ENCODE assay signal across 11 cellular contexts in genomic region chr4:174707277-174707676, GRCh38.
DNase-seq lines count a peak whose midpoint lies in the region; ATAC-seq lines count a peak whose summit lies in the region.
"Had no signal": no experiment of that assay in that cellular context is flagged by ENCODE, and none has a peak within 500 bp of the region (broad histone marks: within the 10 kb centered on the region; RNA-seq: fewer than 3 reads in every experiment).

No MANE protein-coding gene starts in this region.

- H3K9me3 Mint-ChIP-seq in stimulated activated memory B cell treated with anti-CD40 and anti-IgM and Interleukin-4, amounts not matched to agents 10 μg/mL and 1 μg/mL and 100 μg/mL, for 72 hours: peaks cover 2% of the 10 kb centered on the region
- H3K9me3 Mint-ChIP-seq: natural killer cell treated with Interleukin-12 subunit alpha and Interleukin-12 subunit beta and Interleukin-15 and Interleukin-18, amount 100 ng/mL, for 72 hours; WTC11 had no signal

- peak overlapping the region; percentile 20 for H3K27ac Mint-ChIP-seq in stimulated activated memory B cell treated with anti-CD40 and anti-IgM and Interleukin-4, amounts not matched to agents 10 μg/mL and 1 μg/mL and 100 μg/mL, for 72 hours
- H3K27ac Mint-ChIP-seq: natural killer cell treated with Interleukin-12 subunit alpha and Interleukin-12 subunit beta and Interleukin-15 and Interleukin-18, amount 100 ng/mL, for 72 hours; WTC11 had no signal

- H4K20me1 ChIP-seq in Karpas-422 (ENCODE audit: insufficient read depth, low read depth, low read length): no peaks in the 10 kb centered on the region

- H3K9ac ChIP-seq in Karpas-422 (ENCODE audit: low read length): no peak overlapping the region

- no peaks in the 10 kb centered on the region for H3K27me3 ChIP-seq in Karpas-422 (ENCODE audit: low read length)

- H3K4me3 Mint-ChIP-seq in stimulated activated memory B cell treated with anti-CD40 and anti-IgM and Interleukin-4, amounts not matched to agents 10 μg/mL and 1 μg/mL and 100 μg/mL, for 72 hours: no peak overlapping the region
- H3K4me3 Mint-ChIP-seq: natural killer cell treated with Interleukin-12 subunit alpha and Interleukin-12 subunit beta and Interleukin-15 and Interleukin-18, amount 100 ng/mL, for 72 hours; WTC11 had no signal

- no peak overlapping the region for H3K27ac ChIP-seq in Karpas-422 (ENCODE audit: low read length)

- no peak overlapping the region for H3K4me3 ChIP-seq in Karpas-422 (ENCODE audit: low read length)

- no peaks in the 10 kb centered on the region for H3K79me2 ChIP-seq in Karpas-422 (ENCODE audit: low read length)

- DNase-seq in activated naive CD4-positive, alpha-beta T cell treated with Interleukin-2 at 50 U/mL for 16 hours: peak; percentile 3
- no peak for DNase-seq in activated naive CD4-positive, alpha-beta T cell treated with anti-CD3 and anti-CD28 coated beads, Interleukin-2, amount 50 U/mL, for 16 hours
- DNase-seq in ureter (ENCODE audit: low spot score): no peak
- no peak for DNase-seq in activated effector memory CD4-positive, alpha-beta T cell treated with anti-CD3 and anti-CD28 coated beads, Interleukin-2, amount 50 U/mL, for 16 hours
- DNase-seq in Karpas-422: no peak
- DNase-seq: NCI-H2081 had no signal

- H3K4me1 ChIP-seq in Karpas-422 (ENCODE audit: low read length): no peaks in the 10 kb centered on the region

- no peaks in the 10 kb centered on the region for H3K4me1 Mint-ChIP-seq in stimulated activated memory B cell treated with anti-CD40 and anti-IgM and Interleukin-4, amounts not matched to agents 10 μg/mL and 1 μg/mL and 100 μg/mL, for 72 hours
- H3K4me1 Mint-ChIP-seq: WTC11 had no signal

- H3K36me3 ChIP-seq in Karpas-422 (ENCODE audit: insufficient read depth, low read length): no peaks in the 10 kb centered on the region

- peak; percentile 88 for ATAC-seq in GM21737 (IDR thresholded peaks at IDR 0.05; ENCODE audit: unreplicated experiment)
- peak; percentile 99 for ATAC-seq in HG03196 (IDR thresholded peaks at IDR 0.05; ENCODE audit: unreplicated experiment)
- peak; percentile 85 for ATAC-seq in stimulated activated memory B cell treated with anti-CD40 and anti-IgM and Interleukin-4, amounts not matched to agents 10 μg/mL and 1 μg/mL and 100 μg/mL, for 72 hours
- ATAC-seq: WTC11 had no signal

- H3K36me3 Mint-ChIP-seq in stimulated activated memory B cell treated with anti-CD40 and anti-IgM and Interleukin-4, amounts not matched to agents 10 μg/mL and 1 μg/mL and 100 μg/mL, for 72 hours: no peaks in the 10 kb centered on the region
- H3K36me3 Mint-ChIP-seq: natural killer cell treated with Interleukin-12 subunit alpha and Interleukin-12 subunit beta and Interleukin-15 and Interleukin-18, amount 100 ng/mL, for 72 hours; WTC11 had no signal

- no peaks in the 10 kb centered on the region for H3K9me3 ChIP-seq in Karpas-422 (ENCODE audit: low read length)

- H3K4me2 ChIP-seq in Karpas-422 (ENCODE audit: low read depth, low read length, poor library complexity, severe bottlenecking): no peak overlapping the region

- H2AFZ ChIP-seq in Karpas-422 (ENCODE audit: low read length): no peak overlapping the region

- H3K27me3 Mint-ChIP-seq in stimulated activated memory B cell treated with anti-CD40 and anti-IgM and Interleukin-4, amounts not matched to agents 10 μg/mL and 1 μg/mL and 100 μg/mL, for 72 hours: no peaks in the 10 kb centered on the region
- H3K27me3 Mint-ChIP-seq: natural killer cell treated with Interleukin-12 subunit alpha and Interleukin-12 subunit beta and Interleukin-15 and Interleukin-18, amount 100 ng/mL, for 72 hours had no signal

- no peaks in the 10 kb centered on the region for H3K9me2 ChIP-seq in Karpas-422 (replicated peaks; ENCODE audit: insufficient read depth, low read length)
